In the genomic region with DNA sequence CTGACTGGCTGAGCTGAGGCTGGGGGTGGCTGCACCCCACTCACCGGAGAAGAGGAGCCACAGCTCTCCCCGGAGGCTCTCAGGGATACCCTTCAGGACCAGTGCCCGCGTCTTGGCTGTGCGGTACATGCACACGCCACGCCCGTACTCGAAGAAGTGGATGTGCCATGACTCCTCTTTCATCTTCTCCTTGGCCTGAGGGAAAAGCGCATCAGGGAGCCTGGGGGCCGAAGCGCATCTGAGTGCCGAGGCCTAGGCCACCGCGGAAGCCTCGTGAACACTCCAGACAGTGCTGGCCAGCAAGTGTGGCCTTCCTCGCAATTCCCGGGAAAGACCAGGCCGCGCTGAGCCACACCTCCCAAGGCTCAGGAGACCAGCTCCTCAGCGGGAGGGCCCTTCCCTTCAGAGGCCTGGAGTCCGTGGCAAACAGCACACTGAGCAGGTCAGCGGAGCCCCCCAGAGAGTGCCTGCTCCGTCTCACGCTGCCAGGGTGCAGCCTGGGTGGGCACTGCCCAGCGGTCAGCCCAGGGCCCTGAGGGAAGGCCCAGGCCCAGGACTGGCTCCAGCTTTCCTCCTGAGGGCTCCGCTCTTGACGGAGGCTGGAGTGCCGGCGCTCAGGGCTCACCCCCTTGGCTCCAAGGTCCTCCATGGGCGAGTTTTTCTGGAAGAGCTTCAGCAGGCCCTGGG, we compare ENCODE assay signal across 21 cellular contexts. TPM values are rescaled to one million over a fixed set of nuclear protein-coding genes. Genes with fewer than 3 reads are reported as not detected.
DNase-seq lines count a peak whose midpoint lies in the region; ATAC-seq and TF ChIP-seq lines count a peak whose summit lies in the region.
"Had no signal": no experiment of that assay in that cellular context is flagged by ENCODE, and none has a peak within 500 bp of the region (broad histone marks: within the 10 kb centered on the region; RNA-seq: fewer than 3 reads in every experiment).

No MANE protein-coding gene starts in this region.

- H4K20me1 ChIP-seq in osteoblast (ENCODE audit: insufficient read depth, low read length): no peaks in the 10 kb centered on the region

- H2AFZ ChIP-seq in osteoblast (ENCODE audit: low read length): no peak overlapping the region
- H2AFZ ChIP-seq: GM23248 had no signal

- peaks cover 9% of the 10 kb centered on the region for H3K9me3 Mint-ChIP-seq in stimulated activated memory B cell treated with anti-CD40 and anti-IgM and Interleukin-4, amounts not matched to agents 10 μg/mL and 1 μg/mL and 100 μg/mL, for 72 hours

- H3K4me1 Mint-ChIP-seq in stimulated activated memory B cell treated with anti-CD40 and anti-IgM and Interleukin-4, amounts not matched to agents 10 μg/mL and 1 μg/mL and 100 μg/mL, for 72 hours: no peaks in the 10 kb centered on the region

- DNase-seq in H7 (peak; percentile 67), left colon (no peak), osteoblast (ENCODE audit: insufficient read length, low spot score, missing footprints) (peak; percentile 78), COLO829 (ENCODE audit: low spot score) (no peak), foreskin fibroblast (no peak)
- DNase-seq: DMS 273 treated with DMSO at 0.1 percent for 48 hours; DMS79 treated with DMSO at 0.1 percent for 48 hours; NCI-H1105; NCI-H2081; NCI-H2171; NCI-H345; NCI-H524; NCI-H774; NK-92 treated with Interleukin-12 subunit alpha and Interleukin-12 subunit beta, amount 100 ng/mL, for 24 hours had no signal

- no peak overlapping the region for H3K4me3 Mint-ChIP-seq in stimulated activated memory B cell treated with anti-CD40 and anti-IgM and Interleukin-4, amounts not matched to agents 10 μg/mL and 1 μg/mL and 100 μg/mL, for 72 hours
- H3K4me3 Mint-ChIP-seq: CD14-positive monocyte had no signal

- H3K4me2 ChIP-seq in osteoblast (ENCODE audit: insufficient read depth, low read length): no peak overlapping the region
- H3K4me2 ChIP-seq: KMS-11 had no signal

- no peaks in the 10 kb centered on the region for H3K4me1 ChIP-seq in osteoblast (ENCODE audit: insufficient read depth, low read length)

- H3K27me3 ChIP-seq in H7 (ENCODE audit: control insufficient read depth, insufficient read depth, low read length) (no peaks in the 10 kb centered on the region), osteoblast (ENCODE audit: insufficient read depth, low read length) (no peaks in the 10 kb centered on the region)

- no peak overlapping the region for H3K27ac Mint-ChIP-seq in stimulated activated memory B cell treated with anti-CD40 and anti-IgM and Interleukin-4, amounts not matched to agents 10 μg/mL and 1 μg/mL and 100 μg/mL, for 72 hours

- peaks cover 9% of the 10 kb centered on the region for H3K36me3 ChIP-seq in H7 (replicated peaks; ENCODE audit: control insufficient read depth, insufficient read depth, low read length)
- H3K36me3 ChIP-seq in osteoblast (ENCODE audit: insufficient read depth, low read length): peaks cover 44% of the 10 kb centered on the region

- H3K9me3 ChIP-seq in osteoblast (ENCODE audit: low read depth, low read length): peaks cover 7% of the 10 kb centered on the region

- no peaks in the 10 kb centered on the region for H3K27me3 Mint-ChIP-seq in stimulated activated memory B cell treated with anti-CD40 and anti-IgM and Interleukin-4, amounts not matched to agents 10 μg/mL and 1 μg/mL and 100 μg/mL, for 72 hours

- intact Hi-C loops in left colon (cut with DNase I, micrococcal nuclease): no loop called here

- peaks cover 80% of the 10 kb centered on the region for H3K36me3 Mint-ChIP-seq in stimulated activated memory B cell treated with anti-CD40 and anti-IgM and Interleukin-4, amounts not matched to agents 10 μg/mL and 1 μg/mL and 100 μg/mL, for 72 hours

- H3K79me2 ChIP-seq in osteoblast (ENCODE audit: insufficient read depth, low read length): no peaks in the 10 kb centered on the region

- H3K4me3 ChIP-seq in H7 (ENCODE audit: insufficient read depth, low read depth, low read length): no peak overlapping the region
- no peak overlapping the region for H3K4me3 ChIP-seq in osteoblast (ENCODE audit: insufficient read depth, low read length)
- no peak overlapping the region for H3K4me3 ChIP-seq in foreskin fibroblast (ENCODE audit: low read depth in 1 of 2, low read length in 2 of 2)
- H3K4me3 ChIP-seq: GM23248 had no signal

- H3K27ac ChIP-seq in osteoblast (ENCODE audit: low read depth, low read length): no peak overlapping the region
- H3K27ac ChIP-seq: GM23248, KMS-11 had no signal

- ATAC-seq in left colon (peak; percentile 20), HG02571 (IDR thresholded peaks at IDR 0.05; ENCODE audit: unreplicated experiment) (no peak), GM19463 (IDR thresholded peaks at IDR 0.05; ENCODE audit: unreplicated experiment) (no peak)
- ATAC-seq in stimulated activated memory B cell treated with anti-CD40 and anti-IgM and Interleukin-4, amounts not matched to agents 10 μg/mL and 1 μg/mL and 100 μg/mL, for 72 hours: peak; percentile 40
- ATAC-seq: HCT116 had no signal

- TF ChIP-seq CTCF in osteoblast (IDR thresholded peaks at IDR 0.05; ENCODE audit: extremely low read depth, low read depth, low read length) (no peak), foreskin fibroblast (IDR thresholded peaks at IDR 0.05; ENCODE audit: low read depth, low read length) (no peak)

RNA-seq across cellular contexts. Expression of a gene that starts 20.5 kb away (rescaled TPM):
- 34.7 and 56.2 TPM in 2 replicates for total RNA-seq in H7 (2014; rRNA removed; shearing (Covaris generic))
- total RNA-seq in left colon (10 to 100 TPM; 16.6 to 18.9 TPM), osteoblast (10.1 and 12.7 TPM in 2 replicates)

RNA-seq across cellular contexts. Expression of a gene that starts 28.6 kb away (rescaled TPM):
- total RNA-seq in H7 (2014; rRNA removed; shearing (Covaris generic)): 48.1 and 61.2 TPM in 2 replicates
- 100 to 1,000 TPM in 1 of 2 donors, 10 to 100 TPM in 1; 97.8 to 117 TPM for total RNA-seq in left colon
- total RNA-seq in osteoblast: 89.4 and 90.2 TPM in 2 replicates

RNA-seq across cellular contexts. Expression of a gene that starts 58.4 kb away (rescaled TPM):
- 161 and 184 TPM in 2 replicates for total RNA-seq in H7 (2014; rRNA removed; shearing (Covaris generic))
- total RNA-seq in left colon (100 to 1,000 TPM; 200 to 355 TPM), osteoblast (826 and 992 TPM in 2 replicates)

Comparison
In these comparisons a context has a peak if more than half of its experiments do, and no peak if none do; other contexts are left out.
1. DNase-seq: peak in H7 (single experiment) and osteoblast (single experiment); none in left colon (0 of 2), COLO829 (single experiment) and foreskin fibroblast (0 of 2).
2. ATAC-seq: peak in left colon (single experiment) and stimulated activated memory B cell treated with anti-CD40 and anti-IgM and Interleukin-4, amounts not matched to agents 10 μg/mL and 1 μg/mL and 100 μg/mL, for 72 hours (single experiment); none in HG02571 (single experiment) and GM19463 (single experiment).